ENCODE assay signal across 8 cellular contexts in genomic region chr16:87635541-87636049, GRCh38. TPM values are rescaled to one million over a fixed set of nuclear protein-coding genes. Genes with fewer than 3 reads are reported as not detected.
DNase-seq lines count a peak whose midpoint lies in the region; ATAC-seq and TF ChIP-seq lines count a peak whose summit lies in the region.

No MANE protein-coding gene starts in this region.

- no peak overlapping the region for H3K27ac ChIP-seq in RWPE2 (ENCODE audit: poor library complexity, severe bottlenecking)
- H3K27ac ChIP-seq in osteoblast (ENCODE audit: low read depth, low read length): no peak overlapping the region
- H3K27ac ChIP-seq in thoracic aorta: no peak overlapping the region

- peaks cover 17% of the 10 kb centered on the region for H3K9me3 Mint-ChIP-seq in Caco-2 (ENCODE audit: unreplicated experiment)
- H3K9me3 Mint-ChIP-seq in activated T-helper 17 cell treated with anti-CD3 and anti-CD28 coated beads, Interleukin-2, amount 50 U/mL, for 72 hours: no peaks in the 10 kb centered on the region

- H3K36me3 ChIP-seq in Caco-2 (ENCODE audit: control insufficient read depth, insufficient read depth, low read length) (no peaks in the 10 kb centered on the region), RWPE2 (ENCODE audit: low read depth) (no peaks in the 10 kb centered on the region), osteoblast (ENCODE audit: insufficient read depth, low read length) (no peaks in the 10 kb centered on the region), thoracic aorta (no peaks in the 10 kb centered on the region)

- no TSS peak for BruUV-seq in Caco-2 (replicated peaks; lab: Mats Ljungman, UMichigan)

- peaks cover 7% of the 10 kb centered on the region; the same call in 1 of the 2 replicates for H3K4me1 ChIP-seq in Caco-2
- peaks cover 5% of the 10 kb centered on the region for H3K4me1 ChIP-seq in RWPE2 (ENCODE audit: insufficient read depth, poor library complexity, severe bottlenecking)
- H3K4me1 ChIP-seq in osteoblast (ENCODE audit: insufficient read depth, low read length): no peaks in the 10 kb centered on the region
- H3K4me1 ChIP-seq in thoracic aorta (ENCODE audit: control insufficient read depth in 1 of 2, low read depth in 2 of 2): peaks cover 3 to 11% of the 10 kb centered on the region in 2 donors

- peak overlapping the region; percentile 59 for H2AFZ ChIP-seq in osteoblast (ENCODE audit: low read length)

- H3K4me3 Mint-ChIP-seq in Caco-2 (ENCODE audit: unreplicated experiment): peak overlapping the region; percentile 66
- peak overlapping the region; percentile 78 for H3K4me3 Mint-ChIP-seq in activated T-helper 17 cell treated with anti-CD3 and anti-CD28 coated beads, Interleukin-2, amount 50 U/mL, for 72 hours

- ATAC-seq in RWPE2 (ENCODE audit: low read depth) (peak; percentile 62), thoracic aorta (ENCODE audit: insufficient number of reproducible peaks, low FRiP score, low read depth) (no peak), HG03521 (IDR thresholded peaks at IDR 0.05; ENCODE audit: unreplicated experiment) (no peak)
- ATAC-seq in activated T-helper 17 cell treated with anti-CD3 and anti-CD28 coated beads, Interleukin-2, amount 50 U/mL, for 72 hours (replicated peaks): peak; percentile 80

- H3K27me3 Mint-ChIP-seq in Caco-2 (ENCODE audit: insufficient read depth, unreplicated experiment): peaks cover 31% of the 10 kb centered on the region
- H3K27me3 Mint-ChIP-seq in activated T-helper 17 cell treated with anti-CD3 and anti-CD28 coated beads, Interleukin-2, amount 50 U/mL, for 72 hours: peaks cover 20% of the 10 kb centered on the region

- H3K9me3 ChIP-seq in Caco-2 (peaks cover 14% of the 10 kb centered on the region), RWPE2 (ENCODE audit: severe bottlenecking) (no peaks in the 10 kb centered on the region), osteoblast (ENCODE audit: low read depth, low read length) (peaks cover 7% of the 10 kb centered on the region), thoracic aorta (no peaks in the 10 kb centered on the region)

- peaks cover 9% of the 10 kb centered on the region for H3K4me1 Mint-ChIP-seq in Caco-2 (ENCODE audit: low read depth, unreplicated experiment)
- no peaks in the 10 kb centered on the region for H3K4me1 Mint-ChIP-seq in activated T-helper 17 cell treated with anti-CD3 and anti-CD28 coated beads, Interleukin-2, amount 50 U/mL, for 72 hours

- CTCF ChIA-PET in Caco-2 (lab: Charles Lee): interaction anchor here (0.6 to 3.8 kb wide), 46 partner anchors 7 to 279 kb away, joined by 3 to 187 read pairs (median 6); partner anchors contain the start of gene KLHDC4

- H3K4me3 ChIP-seq in Caco-2 (ENCODE audit: low read depth, low read length) (peak overlapping the region; percentile 28), RWPE2 (ENCODE audit: severe bottlenecking) (peak overlapping the region; percentile 5), fibroblast of the aortic adventitia (ENCODE audit: low read depth, low read length) (no peak overlapping the region), osteoblast (ENCODE audit: insufficient read depth, low read length) (peak overlapping the region; percentile 47), thoracic aorta (peak overlapping the region; percentile 46)

- POLR2A ChIA-PET in Caco-2 (lab: Charles Lee): no interaction called here

- H3K27ac Mint-ChIP-seq in Caco-2 (ENCODE audit: unreplicated experiment): no peak overlapping the region
- H3K27ac Mint-ChIP-seq in activated T-helper 17 cell treated with anti-CD3 and anti-CD28 coated beads, Interleukin-2, amount 50 U/mL, for 72 hours: no peak overlapping the region

- peak; percentile 67 to 75 for DNase-seq in Caco-2
- DNase-seq in HUDEP-2 (lab: John Stamatoyannopoulos, UW; ENCODE audit: unreplicated experiment in 76 of 76): peak in 52 of 76 experiments; percentile 4 to 64 (median 34)
- peak; percentile 73 for DNase-seq in RWPE2 (ENCODE audit: low spot score)
- peak; percentile 57 for DNase-seq in fibroblast of the aortic adventitia (ENCODE audit: low read depth)
- DNase-seq in osteoblast (ENCODE audit: insufficient read length, low spot score, missing footprints): peak; percentile 97
- no peak for DNase-seq in thoracic aorta (ENCODE audit: low spot score)

- intact Hi-C loops in Caco-2 (cut with micrococcal nuclease; ENCODE audit: unreplicated experiment): loop anchor here (1.0 to 5.0 kb wide), 5 partner anchors 47 to 243 kb away; partner anchors contain the start of gene MAP1LC3B

- no peaks in the 10 kb centered on the region for H3K27me3 ChIP-seq in Caco-2 (replicated peaks; ENCODE audit: control insufficient read depth, insufficient read depth, low read length)
- H3K27me3 ChIP-seq in RWPE2 (ENCODE audit: insufficient read depth, poor library complexity, severe bottlenecking): peaks cover 3% of the 10 kb centered on the region
- H3K27me3 ChIP-seq in osteoblast (ENCODE audit: insufficient read depth, low read length): peaks cover 37% of the 10 kb centered on the region
- H3K27me3 ChIP-seq in thoracic aorta (replicated peaks; ENCODE audit: insufficient read depth): no peaks in the 10 kb centered on the region

- peak overlapping the region; percentile 75 for H3K4me2 ChIP-seq in osteoblast (ENCODE audit: insufficient read depth, low read length)

- H3K79me2 ChIP-seq in osteoblast (ENCODE audit: insufficient read depth, low read length): no peaks in the 10 kb centered on the region

- H4K20me1 ChIP-seq in osteoblast (ENCODE audit: insufficient read depth, low read length): no peaks in the 10 kb centered on the region

- peak; percentile 86 for TF ChIP-seq CTCF in Caco-2 (IDR thresholded peaks at IDR 0.05; ENCODE audit: insufficient read depth in 1 of 2, low read depth in 1 of 2, low read length in 1 of 2, severe bottlenecking in 1 of 2, unreplicated experiment in 1 of 2)
- peak; percentile 79 for TF ChIP-seq CTCF in RWPE2 (IDR thresholded peaks at IDR 0.05; ENCODE audit: poor library complexity, severe bottlenecking)
- TF ChIP-seq CTCF in fibroblast of the aortic adventitia (IDR thresholded peaks at IDR 0.05; ENCODE audit: insufficient read depth, low read length): peak; percentile 69
- TF ChIP-seq CTCF in osteoblast (IDR thresholded peaks at IDR 0.05; ENCODE audit: extremely low read depth, low read depth, low read length): peak; percentile 60
- TF ChIP-seq CTCF in thoracic aorta (IDR thresholded peaks at IDR 0.05): peak; percentile 58

- no peaks in the 10 kb centered on the region for H3K36me3 Mint-ChIP-seq in Caco-2 (ENCODE audit: insufficient read depth, unreplicated experiment)
- H3K36me3 Mint-ChIP-seq in activated T-helper 17 cell treated with anti-CD3 and anti-CD28 coated beads, Interleukin-2, amount 50 U/mL, for 72 hours (ENCODE audit: low read depth): no peaks in the 10 kb centered on the region

RNA-seq across cellular contexts. Expression of gene JPH3, which starts 33.3 kb away (rescaled TPM):
- 3.5 and 4.8 TPM in 2 replicates for total RNA-seq in Caco-2 (2022)
- under 1 TPM in 1 of 2 donors, not detected in 1; 0.09 TPM for total RNA-seq in activated T-helper 17 cell treated with anti-CD3 and anti-CD28 coated beads, Interleukin-2, amount 50 U/mL, for 72 hours
- total RNA-seq in fibroblast of the aortic adventitia (ENCODE audit: low replicate concordance): not detected in 2 replicates
- total RNA-seq in osteoblast: under 0.01 TPM in 1 of 2 replicates, not detected in the other
- total RNA-seq in thoracic aorta: not detected

Comparison
In these comparisons a context has a peak if more than half of its experiments do, and no peak if none do; other contexts are left out.
1. ATAC-seq: peak in RWPE2 (single experiment) and activated T-helper 17 cell treated with anti-CD3 and anti-CD28 coated beads, Interleukin-2, amount 50 U/mL, for 72 hours (single experiment); none in thoracic aorta (single experiment) and HG03521 (single experiment).
2. Peak in every context shown above with its lines, with median percentiles within 50 percentile points of each other: CTCF ChIP-seq.